ENCODE assay signal across 13 cellular contexts in the genomic region with DNA sequence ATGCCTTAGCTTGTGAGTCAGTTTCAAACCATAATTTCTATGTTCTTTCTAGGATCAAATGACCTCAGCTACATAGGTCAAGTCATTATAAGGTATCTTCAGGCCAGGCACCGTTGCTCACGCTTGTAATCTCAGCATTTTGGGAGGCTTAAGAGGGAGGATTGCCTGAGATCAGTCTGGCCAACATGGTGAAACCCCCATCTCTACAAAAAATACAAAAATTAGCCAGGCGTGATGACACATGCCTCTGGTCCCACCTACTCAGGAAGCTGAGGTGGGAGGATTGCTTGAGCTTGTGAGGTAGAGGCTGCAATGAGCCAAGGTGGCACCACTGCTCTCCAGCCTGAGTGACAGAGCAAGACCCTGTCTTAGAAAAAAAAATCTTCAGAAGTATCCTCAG.
DNase-seq lines count a peak whose midpoint lies in the region; ATAC-seq and TF ChIP-seq lines count a peak whose summit lies in the region.
"Had no signal": no experiment of that assay in that cellular context is flagged by ENCODE, and none has a peak within 500 bp of the region (broad histone marks: within the 10 kb centered on the region; RNA-seq: fewer than 3 reads in every experiment).

No MANE protein-coding gene starts in this region.

- TF ChIP-seq CTCF in left ventricle myocardium inferior (IDR thresholded peaks at IDR 0.05; ENCODE audit: borderline replicate concordance) = no peak

- H3K27me3 ChIP-seq in left ventricle myocardium inferior (ENCODE audit: low read depth) = no peaks in the 10 kb centered on the region

- H3K36me3 Mint-ChIP-seq in activated T-helper 2 cell treated with anti-CD3 and anti-CD28 coated beads, Interferon-gamma antibody, Interleukin-2, Interleukin-4, amounts not matched to agents 10 μg/mL and 5 μg/mL and 100 μg/mL, durations not matched to agents 14 hours and 24 hours and 36 hours (ENCODE audit: low read depth) = peaks cover 51% of the 10 kb centered on the region
- H3K36me3 Mint-ChIP-seq: memory B cell had no signal

- H3K4me1 ChIP-seq in left ventricle myocardium inferior = no peaks in the 10 kb centered on the region

- H3K9me3 ChIP-seq in left ventricle myocardium inferior (replicated peaks) = peaks cover 8% of the 10 kb centered on the region

- H3K4me3 ChIP-seq in left ventricle myocardium inferior = no peak overlapping the region

- peak overlapping the region; percentile 95 for H3K27ac Mint-ChIP-seq in activated T-helper 2 cell treated with anti-CD3 and anti-CD28 coated beads, Interferon-gamma antibody, Interleukin-2, Interleukin-4, amounts not matched to agents 10 μg/mL and 5 μg/mL and 100 μg/mL, durations not matched to agents 14 hours and 24 hours and 36 hours
- peak overlapping the region; percentile 86 to 96 for H3K27ac Mint-ChIP-seq in stimulated activated naive CD8-positive, alpha-beta T cell treated with anti-CD3 and anti-CD28 coated beads, Interleukin-15, amount 100 ng/mL, for 72 hours
- H3K27ac Mint-ChIP-seq: memory B cell had no signal

- no peak overlapping the region for H3K4me3 Mint-ChIP-seq in activated T-helper 2 cell treated with anti-CD3 and anti-CD28 coated beads, Interferon-gamma antibody, Interleukin-2, Interleukin-4, amounts not matched to agents 10 μg/mL and 5 μg/mL and 100 μg/mL, durations not matched to agents 14 hours and 24 hours and 36 hours (ENCODE audit: low read depth)
- H3K4me3 Mint-ChIP-seq in stimulated activated naive CD8-positive, alpha-beta T cell treated with anti-CD3 and anti-CD28 coated beads, Interleukin-15, amount 100 ng/mL, for 72 hours = peak overlapping the region; percentile 17 to 61
- H3K4me3 Mint-ChIP-seq: memory B cell had no signal

- ATAC-seq in HG03354 (IDR thresholded peaks at IDR 0.05; ENCODE audit: poor library complexity, severe bottlenecking, unreplicated experiment) (peak; percentile 16), GM21576 (IDR thresholded peaks at IDR 0.05; ENCODE audit: unreplicated experiment) (no peak)
- ATAC-seq in stimulated activated naive CD8-positive, alpha-beta T cell treated with anti-CD3 and anti-CD28 coated beads, Interleukin-15, amount 100 ng/mL, for 72 hours = peak; percentile 66

- H3K4me1 Mint-ChIP-seq in activated T-helper 2 cell treated with anti-CD3 and anti-CD28 coated beads, Interferon-gamma antibody, Interleukin-2, Interleukin-4, amounts not matched to agents 10 μg/mL and 5 μg/mL and 100 μg/mL, durations not matched to agents 14 hours and 24 hours and 36 hours (ENCODE audit: low read depth) = peaks cover 58% of the 10 kb centered on the region
- peaks cover 24% of the 10 kb centered on the region for H3K4me1 Mint-ChIP-seq in stimulated activated naive CD8-positive, alpha-beta T cell treated with anti-CD3 and anti-CD28 coated beads, Interleukin-15, amount 100 ng/mL, for 72 hours
- H3K4me1 Mint-ChIP-seq: memory B cell had no signal

- intact Hi-C loops in activated T-helper 2 cell treated with anti-CD3 and anti-CD28 coated beads, Interferon-gamma antibody, Interleukin-2, Interleukin-4, amounts not matched to agents 10 μg/mL and 5 μg/mL and 100 μg/mL, durations not matched to agents 14 hours and 24 hours and 36 hours (cut with micrococcal nuclease) = loop anchor here (1.0 to 5.0 kb wide), 19 partner anchors 14 to 886 kb away; partner anchors contain the start of gene GATA3
- intact Hi-C loops in left ventricle myocardium inferior (cut with micrococcal nuclease) = no loop called here

- H3K27ac ChIP-seq in left ventricle myocardium inferior (replicated peaks) = no peak overlapping the region
- H3K27ac ChIP-seq: HL-60 had no signal

- H3K27me3 Mint-ChIP-seq in activated T-helper 2 cell treated with anti-CD3 and anti-CD28 coated beads, Interferon-gamma antibody, Interleukin-2, Interleukin-4, amounts not matched to agents 10 μg/mL and 5 μg/mL and 100 μg/mL, durations not matched to agents 14 hours and 24 hours and 36 hours (ENCODE audit: low read depth) = no peaks in the 10 kb centered on the region
- no peaks in the 10 kb centered on the region for H3K27me3 Mint-ChIP-seq in stimulated activated naive CD8-positive, alpha-beta T cell treated with anti-CD3 and anti-CD28 coated beads, Interleukin-15, amount 100 ng/mL, for 72 hours
- H3K27me3 Mint-ChIP-seq: memory B cell had no signal

- no peaks in the 10 kb centered on the region for H3K36me3 ChIP-seq in left ventricle myocardium inferior

- DNase-seq in activated gamma-delta T cell treated with Interleukin-2 at 50 U/mL for 16 hours (peak; percentile 23), activated gamma-delta T cell (lab: John Stamatoyannopoulos, UW) (no peak), NCI-H774 (lab: John Stamatoyannopoulos, UW) (no peak), left ventricle myocardium inferior (no peak)
- no peak for DNase-seq in activated T-helper 2 cell treated with anti-CD3 and anti-CD28 coated beads, Interferon-gamma antibody, Interleukin-2, Interleukin-4, amounts not matched to agents 10 μg/mL and 5 μg/mL and 100 μg/mL, durations not matched to agents 14 hours and 24 hours and 36 hours (ENCODE audit: low spot score)
- DNase-seq in stimulated activated naive CD8-positive, alpha-beta T cell treated with anti-CD3 and anti-CD28 coated beads, Interleukin-15, amount 100 ng/mL, for 72 hours = peak in 1 of 2 donors; percentile 47
- DNase-seq: erythroblast, NCI-H1105, posterior cingulate gyrus had no signal

- peaks cover 4% of the 10 kb centered on the region for H3K9me3 Mint-ChIP-seq in activated T-helper 2 cell treated with anti-CD3 and anti-CD28 coated beads, Interferon-gamma antibody, Interleukin-2, Interleukin-4, amounts not matched to agents 10 μg/mL and 5 μg/mL and 100 μg/mL, durations not matched to agents 14 hours and 24 hours and 36 hours
- no peaks in the 10 kb centered on the region for H3K9me3 Mint-ChIP-seq in stimulated activated naive CD8-positive, alpha-beta T cell treated with anti-CD3 and anti-CD28 coated beads, Interleukin-15, amount 100 ng/mL, for 72 hours
